10 cellular contexts compared by ENCODE assay signal in genomic region chr7:76428868-76429805, GRCh38. TPM values are rescaled to one million over a fixed set of nuclear protein-coding genes. Genes with fewer than 3 reads are reported as not detected.
DNase-seq lines count a peak whose midpoint lies in the region; TF ChIP-seq lines count a peak whose summit lies in the region.
"Had no signal": no experiment of that assay in that cellular context is flagged by ENCODE, and none has a peak within 500 bp of the region (broad histone marks: within the 10 kb centered on the region; RNA-seq: fewer than 3 reads in every experiment).

No MANE protein-coding gene starts in this region.

- H3K36me3 Mint-ChIP-seq in activated T-helper 2 cell treated with anti-CD3 and anti-CD28 coated beads, Interferon-gamma antibody, Interleukin-2, Interleukin-4, amounts not matched to agents 10 μg/mL and 5 μg/mL and 100 μg/mL, durations not matched to agents 14 hours and 24 hours and 36 hours (ENCODE audit: low read depth): no peaks in the 10 kb centered on the region

- TF ChIP-seq EP300 in stomach (IDR thresholded peaks at IDR 0.05): no peak

- H3K27ac ChIP-seq in brain microvascular endothelial cell (no peak overlapping the region), stomach (no peak overlapping the region)

- 50 to 86% (median 79%) methylated on average over 5 to 18 of the region's 18 CpGs for WGBS in stomach, 5 donors

- in situ Hi-C loops in brain microvascular endothelial cell (cut with HindIII; ENCODE audit: low pct_ligation_motif_present, low sequenced_read_pairs): no loop called here

- DNase-seq in Ammon's horn (ENCODE audit: low spot score) (peak; percentile 62), MG63 (peak; percentile 26), brain microvascular endothelial cell (peak; percentile 18), left kidney (ENCODE audit: low read depth, low spot score) (peak; percentile 34), stomach (no peak), epidermal melanocyte (ENCODE audit: insufficient read length, low spot score) (no peak)
- no peak for DNase-seq in stimulated activated CD4-positive, alpha-beta T cell treated with anti-CD3 and anti-CD28 coated beads, Interleukin-15, amount 100 ng/mL, for 24 hours
- DNase-seq in activated T-helper 2 cell treated with anti-CD3 and anti-CD28 coated beads, Interferon-gamma antibody, Interleukin-2, Interleukin-4, amounts not matched to agents 10 μg/mL and 5 μg/mL and 100 μg/mL, durations not matched to agents 14 hours and 24 hours and 36 hours (ENCODE audit: low spot score): no peak
- DNase-seq: NCI-H1694, Right ventricle myocardium superior had no signal

- H3K4me3 Mint-ChIP-seq in activated T-helper 2 cell treated with anti-CD3 and anti-CD28 coated beads, Interferon-gamma antibody, Interleukin-2, Interleukin-4, amounts not matched to agents 10 μg/mL and 5 μg/mL and 100 μg/mL, durations not matched to agents 14 hours and 24 hours and 36 hours (ENCODE audit: low read depth): no peak overlapping the region

- H3K9me3 ChIP-seq in MG63 (no peaks in the 10 kb centered on the region), stomach (no peaks in the 10 kb centered on the region)

- H3K27me3 ChIP-seq in MG63: no peaks in the 10 kb centered on the region
- H3K27me3 ChIP-seq in brain microvascular endothelial cell (replicated peaks): no peaks in the 10 kb centered on the region
- peaks cover 0 to 11% (median 0%) of the 10 kb centered on the region in 3 donors for H3K27me3 ChIP-seq in stomach

- H3K4me3 ChIP-seq in MG63 (no peak overlapping the region), brain microvascular endothelial cell (ENCODE audit: low read depth, low read length) (no peak overlapping the region), stomach (no peak overlapping the region)

- peaks cover 7% of the 10 kb centered on the region for H3K4me1 Mint-ChIP-seq in activated T-helper 2 cell treated with anti-CD3 and anti-CD28 coated beads, Interferon-gamma antibody, Interleukin-2, Interleukin-4, amounts not matched to agents 10 μg/mL and 5 μg/mL and 100 μg/mL, durations not matched to agents 14 hours and 24 hours and 36 hours (ENCODE audit: low read depth)

- H3K4me1 ChIP-seq in stomach: no peaks in the 10 kb centered on the region

- no peak for TF ChIP-seq POLR2A in stomach (IDR thresholded peaks at IDR 0.05)

- intact Hi-C loops in stomach (cut with DNase I; ENCODE audit: low total_unique reads): no loop called here
- intact Hi-C loops in activated T-helper 2 cell treated with anti-CD3 and anti-CD28 coated beads, Interferon-gamma antibody, Interleukin-2, Interleukin-4, amounts not matched to agents 10 μg/mL and 5 μg/mL and 100 μg/mL, durations not matched to agents 14 hours and 24 hours and 36 hours (cut with micrococcal nuclease): no loop called here

- H3K36me3 ChIP-seq in MG63 (no peaks in the 10 kb centered on the region), brain microvascular endothelial cell (replicated peaks) (no peaks in the 10 kb centered on the region), stomach (no peaks in the 10 kb centered on the region)

- no peaks in the 10 kb centered on the region for H3K9me3 Mint-ChIP-seq in activated T-helper 2 cell treated with anti-CD3 and anti-CD28 coated beads, Interferon-gamma antibody, Interleukin-2, Interleukin-4, amounts not matched to agents 10 μg/mL and 5 μg/mL and 100 μg/mL, durations not matched to agents 14 hours and 24 hours and 36 hours

- TF ChIP-seq CTCF in brain microvascular endothelial cell (IDR thresholded peaks at IDR 0.05; ENCODE audit: low read depth, low read length, missing control alignments) (no peak), stomach (IDR thresholded peaks at IDR 0.05) (no peak)

- no peak overlapping the region for H3K27ac Mint-ChIP-seq in activated T-helper 2 cell treated with anti-CD3 and anti-CD28 coated beads, Interferon-gamma antibody, Interleukin-2, Interleukin-4, amounts not matched to agents 10 μg/mL and 5 μg/mL and 100 μg/mL, durations not matched to agents 14 hours and 24 hours and 36 hours

- H3K27me3 Mint-ChIP-seq in activated T-helper 2 cell treated with anti-CD3 and anti-CD28 coated beads, Interferon-gamma antibody, Interleukin-2, Interleukin-4, amounts not matched to agents 10 μg/mL and 5 μg/mL and 100 μg/mL, durations not matched to agents 14 hours and 24 hours and 36 hours (ENCODE audit: low read depth): no peaks in the 10 kb centered on the region

RNA-seq across cellular contexts. Expression of gene ZP3, which starts 4.4 kb away (rescaled TPM):
- 0.44 and 1.7 TPM in 2 replicates for total RNA-seq in MG63 (2014; rRNA removed; shearing (Covaris generic); ENCODE audit: low replicate concordance)
- 1 to 10 TPM in 1 of 5 donors, not detected in 4; 1.4 TPM for total RNA-seq in stomach
- polyA plus RNA-seq in stomach: 1 to 10 TPM in 2 of 3 donors, under 1 TPM in 1; 0.46 to 7.1 (median 1.3) TPM
- total RNA-seq in activated T-helper 2 cell treated with anti-CD3 and anti-CD28 coated beads, Interferon-gamma antibody, Interleukin-2, Interleukin-4, amounts not matched to agents 10 μg/mL and 5 μg/mL and 100 μg/mL, durations not matched to agents 14 hours and 24 hours and 36 hours: 8.2 and 10.5 TPM in 2 replicates
- total RNA-seq: Right ventricle myocardium superior had no signal

RNA-seq across cellular contexts. Expression of gene SSC4D, which starts 19.6 kb away (rescaled TPM):
- not detected in 2 replicates for total RNA-seq in MG63 (2014; rRNA removed; shearing (Covaris generic); ENCODE audit: low replicate concordance)
- total RNA-seq in stomach: under 1 TPM in 1 of 5 donors, not detected in 4; 0.37 TPM
- polyA plus RNA-seq in stomach: under 1 TPM in 1 of 3 donors, not detected in 2; 0.80 TPM
- total RNA-seq in activated T-helper 2 cell treated with anti-CD3 and anti-CD28 coated beads, Interferon-gamma antibody, Interleukin-2, Interleukin-4, amounts not matched to agents 10 μg/mL and 5 μg/mL and 100 μg/mL, durations not matched to agents 14 hours and 24 hours and 36 hours: 0.71 and 0.78 TPM in 2 replicates

RNA-seq across cellular contexts. Expression of gene DTX2, which starts 32.4 kb away (rescaled TPM):
- total RNA-seq in MG63 (2014; rRNA removed; shearing (Covaris generic); ENCODE audit: low replicate concordance): 1.2 and 8.0 TPM in 2 replicates
- 100 to 1,000 TPM in 2 of 5 donors, 10 to 100 TPM in 3; 20.0 to 252 (median 57.1) TPM for total RNA-seq in stomach
- polyA plus RNA-seq in stomach: 10 to 100 TPM; 27.2 to 46.3 (median 37.5) TPM
- 24.7 and 26.3 TPM in 2 replicates for total RNA-seq in activated T-helper 2 cell treated with anti-CD3 and anti-CD28 coated beads, Interferon-gamma antibody, Interleukin-2, Interleukin-4, amounts not matched to agents 10 μg/mL and 5 μg/mL and 100 μg/mL, durations not matched to agents 14 hours and 24 hours and 36 hours

Comparison
In these comparisons a context has a peak if more than half of its experiments do, and no peak if none do; other contexts are left out.
1. DNase-seq: peak in Ammon's horn (single experiment), MG63 (single experiment), brain microvascular endothelial cell (single experiment) and left kidney (single experiment); none in stimulated activated CD4-positive, alpha-beta T cell treated with anti-CD3 and anti-CD28 coated beads, Interleukin-15, amount 100 ng/mL, for 24 hours (single experiment), stomach (single experiment), activated T-helper 2 cell treated with anti-CD3 and anti-CD28 coated beads, Interferon-gamma antibody, Interleukin-2, Interleukin-4, amounts not matched to agents 10 μg/mL and 5 μg/mL and 100 μg/mL, durations not matched to agents 14 hours and 24 hours and 36 hours (single experiment) and epidermal melanocyte (single experiment).